Comparison of ENCODE assay signal across 20 cellular contexts in genomic region chr20:1086273-1087213, GRCh38. TPM values are rescaled to one million over a fixed set of nuclear protein-coding genes. Genes with fewer than 3 reads are reported as not detected.
DNase-seq lines count a peak whose midpoint lies in the region; ATAC-seq and TF ChIP-seq lines count a peak whose summit lies in the region.
"Had no signal": no experiment of that assay in that cellular context is flagged by ENCODE, and none has a peak within 500 bp of the region (broad histone marks: within the 10 kb centered on the region; RNA-seq: fewer than 3 reads in every experiment).

No MANE protein-coding gene starts in this region.

- H3K4me3 ChIP-seq in KMS-11 (IDR thresholded peaks at IDR 0.05; ENCODE audit: insufficient read depth, low read depth, low read length) (no peak overlapping the region), mammary epithelial cell (replicated peaks in 1 of 3; ENCODE audit: insufficient read depth in 1 of 3, low read depth in 2 of 3, low read length in 3 of 3) (no peak overlapping the region)
- H3K4me3 ChIP-seq: body of pancreas, dorsolateral prefrontal cortex, pancreas, upper lobe of left lung had no signal

- H3K9me3 ChIP-seq in mammary epithelial cell (replicated peaks; ENCODE audit: insufficient read depth, low read length) = peaks cover 5% of the 10 kb centered on the region
- H3K9me3 ChIP-seq: pancreas had no signal

- H3K9me3 Mint-ChIP-seq in activated naive CD4-positive, alpha-beta T cell treated with anti-CD3 and anti-CD28 coated beads, Interleukin-2, amount 50 U/mL, for 72 hours = peaks cover 26 to 48% of the 10 kb centered on the region in 2 donors

- H3K9ac ChIP-seq in KMS-11 (peak overlapping the region; percentile 62; the same call in 1 of the 2 replicates), mammary epithelial cell (ENCODE audit: insufficient read depth, low read length) (no peak overlapping the region)

- in situ Hi-C loops in mammary epithelial cell (cut with MboI; ENCODE audit: low sequenced_read_pairs in 2 of 2) = no loop called here

- no peak for TF ChIP-seq CTCF in KMS-11 (conservative IDR thresholded peaks at IDR 0.05; ENCODE audit: low read depth, low read length)
- no peak for TF ChIP-seq CTCF in mammary epithelial cell (conservative IDR thresholded peaks at IDR 0.05 in 1 of 2, IDR thresholded peaks at IDR 0.05 in 1 of 2; ENCODE audit: extremely low read depth in 1 of 2, insufficient read depth in 1 of 2, low read depth in 1 of 2, low read length in 2 of 2)

- peaks cover 10 to 60% of the 10 kb centered on the region in 2 donors for H3K36me3 Mint-ChIP-seq in activated naive CD4-positive, alpha-beta T cell treated with anti-CD3 and anti-CD28 coated beads, Interleukin-2, amount 50 U/mL, for 72 hours

- no TSS peak for BruUV-seq in mammary epithelial cell (replicated peaks; lab: Mats Ljungman, UMichigan)

- H2AFZ ChIP-seq in KMS-11 (ENCODE audit: low read depth) (no peak overlapping the region), mammary epithelial cell (ENCODE audit: low read depth, low read length) (no peak overlapping the region)

- H3K27ac ChIP-seq in KMS-11 (peak overlapping the region; percentile 96), mammary epithelial cell (ENCODE audit: insufficient read depth, low read depth, low read length) (no peak overlapping the region)
- H3K27ac ChIP-seq: body of pancreas, dorsolateral prefrontal cortex, pancreas, upper lobe of left lung had no signal

- 26% methylated on average over 4 of the region's 5 CpGs for WGBS in mammary epithelial cell (ENCODE audit: low coverage, missing lambda C conversion rate)

- no peaks in the 10 kb centered on the region for H3K27me3 ChIP-seq in KMS-11 (ENCODE audit: insufficient read depth, low read depth)
- H3K27me3 ChIP-seq in mammary epithelial cell (ENCODE audit: insufficient read depth, low read length) = no peaks in the 10 kb centered on the region
- H3K27me3 ChIP-seq: body of pancreas, dorsolateral prefrontal cortex, pancreas, upper lobe of left lung had no signal

- DNase-seq in activated naive CD4-positive, alpha-beta T cell treated with anti-CD3 and anti-CD28 coated beads, Interleukin-2, amount 50 U/mL, for 72 hours (ENCODE audit: low spot score in 2 of 2) = no peak
- DNase-seq in activated naive CD4-positive, alpha-beta T cell (lab: John Stamatoyannopoulos, UW) = no peak
- DNase-seq in astrocyte of the hippocampus (ENCODE audit: low read depth, low spot score) (peak; percentile 32), CD1c-positive myeloid dendritic cell (ENCODE audit: extremely low spot score) (no peak), mammary epithelial cell (no peak)
- DNase-seq: body of pancreas, C1 segment of cervical spinal cord, DMS79, dorsolateral prefrontal cortex, KG1, NCI-H1436, NCI-H345, pancreas, retina, small intestine, upper lobe of left lung had no signal

- CTCF ChIA-PET in mammary epithelial cell (lab: Charles Lee; ENCODE audit: low non-redundant PET) = no interaction called here

- intact Hi-C loops in mammary epithelial cell (cut with micrococcal nuclease) = no loop called here

- peak overlapping the region in 1 of 2 donors; percentile 65 for H3K27ac Mint-ChIP-seq in activated naive CD4-positive, alpha-beta T cell treated with anti-CD3 and anti-CD28 coated beads, Interleukin-2, amount 50 U/mL, for 72 hours
- H3K27ac Mint-ChIP-seq: activated CD8-positive, alpha-beta memory T cell treated with anti-CD3 and anti-CD28 coated beads, Interleukin-2, amount 10 ng/mL, durations not matched to agents 7 days and 5 days had no signal

- no peaks in the 10 kb centered on the region for H3K36me3 ChIP-seq in KMS-11 (ENCODE audit: insufficient read depth)
- no peaks in the 10 kb centered on the region for H3K36me3 ChIP-seq in mammary epithelial cell (ENCODE audit: insufficient read depth, low read length)
- H3K36me3 ChIP-seq: pancreas, upper lobe of left lung had no signal

- dilution Hi-C loops in mammary epithelial cell (cut with HindIII; ENCODE audit: low sequenced_read_pairs) = loop anchor here (10.0 kb wide), 1 partner anchor 102 kb away; no protein-coding TSS in a partner anchor

- H3K4me2 ChIP-seq in KMS-11 (peak overlapping the region; percentile 89), mammary epithelial cell (ENCODE audit: insufficient read depth, low read depth, low read length) (no peak overlapping the region)

- H3K4me1 ChIP-seq in KMS-11 (ENCODE audit: low read depth, poor library complexity, severe bottlenecking) = peaks cover 73% of the 10 kb centered on the region
- no peaks in the 10 kb centered on the region for H3K4me1 ChIP-seq in mammary epithelial cell (ENCODE audit: insufficient read depth, low read length)
- H3K4me1 ChIP-seq: body of pancreas, pancreas, upper lobe of left lung had no signal

- no peaks in the 10 kb centered on the region for H3K79me2 ChIP-seq in KMS-11 (ENCODE audit: insufficient read depth, low read depth)
- no peaks in the 10 kb centered on the region for H3K79me2 ChIP-seq in mammary epithelial cell (ENCODE audit: insufficient read depth, low read length)

- H4K20me1 ChIP-seq in KMS-11 (ENCODE audit: insufficient read depth) (no peaks in the 10 kb centered on the region), mammary epithelial cell (ENCODE audit: insufficient read depth, low read length) (no peaks in the 10 kb centered on the region)

- ATAC-seq in activated naive CD4-positive, alpha-beta T cell treated with anti-CD3 and anti-CD28 coated beads, Interleukin-2, amount 50 U/mL, for 72 hours = peak; percentile 69 to 85
- no peak for ATAC-seq in GM19324 (IDR thresholded peaks at IDR 0.05; ENCODE audit: low FRiP score, unreplicated experiment)
- ATAC-seq: activated CD8-positive, alpha-beta memory T cell treated with anti-CD3 and anti-CD28 coated beads, Interleukin-2, amount 10 ng/mL, durations not matched to agents 7 days and 5 days; body of pancreas; pancreas; SK-N-SH treated with all-trans-retinoic acid at 6 μM for 48 hours had no signal

RNA-seq across cellular contexts. Expression of gene PSMF1, which starts 31.9 kb away (rescaled TPM):
- 100 to 1,000 TPM in 1 of 2 donors, 10 to 100 TPM in 1; 89.6 to 151 TPM for total RNA-seq in activated naive CD4-positive, alpha-beta T cell treated with anti-CD3 and anti-CD28 coated beads, Interleukin-2, amount 50 U/mL, for 72 hours
- total RNA-seq in mammary epithelial cell = 100 to 1,000 TPM in 1 of 2 donors, 10 to 100 TPM in 1; 77.5 to 198 TPM
- 218 TPM for polyA plus RNA-seq in mammary epithelial cell
- 212 TPM for polyA minus RNA-seq in mammary epithelial cell
